Comparison of ENCODE assay signal across 7 cellular contexts in genomic region chr1:110339040-110339426, GRCh38. TPM values are rescaled to one million over a fixed set of nuclear protein-coding genes. Genes with fewer than 3 reads are reported as not detected.
DNase-seq lines count a peak whose midpoint lies in the region; ATAC-seq, FAIRE-seq and TF ChIP-seq lines count a peak whose summit lies in the region.

TSS of gene RBM15 (plus strand) at chr1:110339377. CDS start at chr1:110339406, 29 bp downstream.

- H3K9me3 ChIP-seq in body of pancreas (no peaks in the 10 kb centered on the region), sigmoid colon (no peaks in the 10 kb centered on the region)

- ATAC-seq in GM18519 (IDR thresholded peaks at IDR 0.05; ENCODE audit: low FRiP score, unreplicated experiment) (peak; percentile 71), HG03066 (IDR thresholded peaks at IDR 0.05; ENCODE audit: low read depth, unreplicated experiment) (peak; percentile 68), body of pancreas (peak; percentile 82)

- H3K36me3 ChIP-seq in body of pancreas (replicated peaks in 1 of 2; ENCODE audit: insufficient read depth in 1 of 2, low read depth in 2 of 2) (peaks cover 0 to 2% of the 10 kb centered on the region in 2 donors), sigmoid colon (peaks cover 0 to 17% (median 3%) of the 10 kb centered on the region in 4 donors)

- H3K27me3 ChIP-seq in body of pancreas (no peaks in the 10 kb centered on the region), sigmoid colon (no peaks in the 10 kb centered on the region)

- WGBS in body of pancreas, 2 donors, result 0% methylated on average over 19 of the region's 19 CpGs
- 0% methylated on average over 19 of the region's 19 CpGs for WGBS in sigmoid colon, 2 donors

- peak within 1 kb of the TSS; percentile 96 to 99 (median 98) for H3K27ac ChIP-seq in body of pancreas
- peak within 1 kb of the TSS; percentile 95 to 98 (median 97) for H3K27ac ChIP-seq in sigmoid colon

- TF ChIP-seq CTCF in body of pancreas (IDR thresholded peaks at IDR 0.05) (no peak), sigmoid colon (IDR thresholded peaks at IDR 0.05) (no peak)

- H3K4me1 ChIP-seq in body of pancreas, result peaks cover 62% of the 10 kb centered on the region
- H3K4me1 ChIP-seq in sigmoid colon, result peaks cover 0 to 53% (median 53%) of the 10 kb centered on the region in 4 donors

- no peak for TF ChIP-seq EP300 in sigmoid colon (IDR thresholded peaks at IDR 0.05)

- peak; percentile 96 for FAIRE-seq in TTC549 (lab: Jason Lieb, UNC)

- TF ChIP-seq POLR2A in body of pancreas (IDR thresholded peaks at IDR 0.05) (no peak), sigmoid colon (IDR thresholded peaks at IDR 0.05) (no peak)

- H3K4me3 ChIP-seq in body of pancreas (peak within 1 kb of the TSS; percentile 69 to 89), sigmoid colon (peak within 1 kb of the TSS; percentile 67 to 95 (median 77))

- peak; percentile 100 for DNase-seq in NCI-H2107 (lab: John Stamatoyannopoulos, UW)
- DNase-seq in body of pancreas, result peak; percentile 99 to 100 (median 99)
- peak; percentile 99 for DNase-seq in iPS DF 4.7 (ENCODE audit: extremely low read depth, low spot score)
- peak; percentile 100 for DNase-seq in sigmoid colon

- intact Hi-C loops in body of pancreas (cut with DNase I) (no loop called here), sigmoid colon (cut with DNase I) (loop anchor here (1.0 kb wide), 1 partner anchor 68 kb away; the partner anchor contains the start of gene LAMTOR5)

RNA-seq across cellular contexts. Expression of gene RBM15, which starts in this region (rescaled TPM):
- total RNA-seq in body of pancreas, result 10 to 100 TPM; 21.4 to 25.9 TPM
- total RNA-seq in sigmoid colon, result 10 to 100 TPM; 23.2 to 32.1 (median 25.5) TPM
- 1 to 10 TPM; 1.8 to 8.9 (median 2.5) TPM for polyA plus RNA-seq in sigmoid colon

Comparison
In these comparisons a context has a peak if more than half of its experiments do, and no peak if none do; other contexts are left out.
1. Peak in every context shown above with its lines: DNase-seq, ATAC-seq, H3K4me3 ChIP-seq and H3K27ac ChIP-seq.